Comparison of ENCODE assay signal across 15 cellular contexts in genomic region chr5:530001-530400, GRCh38. TPM values are rescaled to one million over a fixed set of nuclear protein-coding genes. Genes with fewer than 3 reads are reported as not detected.
DNase-seq lines count a peak whose midpoint lies in the region; ATAC-seq and TF ChIP-seq lines count a peak whose summit lies in the region.
"Had no signal": no experiment of that assay in that cellular context is flagged by ENCODE, and none has a peak within 500 bp of the region (broad histone marks: within the 10 kb centered on the region; RNA-seq: fewer than 3 reads in every experiment).

No MANE protein-coding gene starts in this region.

- DNase-seq in NB4 (ENCODE audit: low read depth) (peak; percentile 90), sciatic nerve (ENCODE audit: low spot score) (no peak), spleen (no peak), islet precursor cell (no peak)
- DNase-seq in activated naive CD8-positive, alpha-beta T cell treated with anti-CD3 and anti-CD28 coated beads, Interleukin-2, amount 50 U/mL, for 24 hours = no peak
- no peak for DNase-seq in activated effector memory CD4-positive, alpha-beta T cell treated with anti-CD3 and anti-CD28 coated beads, Interleukin-2, amount 50 U/mL, for 16 hours
- DNase-seq: activated T-cell treated with anti-CD3 and anti-CD28 coated beads for 4 hours; Caco-2; effector CD4-positive, alpha-beta T cell; NCI-H1436; NCI-H524 had no signal

- TF ChIP-seq CTCF in NB4 (IDR thresholded peaks at IDR 0.05; ENCODE audit: low read depth, low read length) = no peak
- TF ChIP-seq CTCF in spleen (IDR thresholded peaks at IDR 0.05 in 8 of 11, conservative IDR thresholded peaks at IDR 0.05 in 3 of 11) = no peak

- H3K4me1 Mint-ChIP-seq in activated naive CD8-positive, alpha-beta T cell treated with anti-CD3 and anti-CD28 coated beads, Interleukin-2, amount 50 U/mL, for 24 hours = peaks cover 35% of the 10 kb centered on the region

- no peak overlapping the region for H3K27ac ChIP-seq in spleen
- H3K27ac ChIP-seq: ascending aorta had no signal

- no peaks in the 10 kb centered on the region for H3K9me3 Mint-ChIP-seq in activated naive CD8-positive, alpha-beta T cell treated with anti-CD3 and anti-CD28 coated beads, Interleukin-2, amount 50 U/mL, for 24 hours
- H3K9me3 Mint-ChIP-seq: neural crest cell had no signal

- H3K27me3 Mint-ChIP-seq in activated naive CD8-positive, alpha-beta T cell treated with anti-CD3 and anti-CD28 coated beads, Interleukin-2, amount 50 U/mL, for 24 hours = peaks cover 53% of the 10 kb centered on the region

- H3K36me3 ChIP-seq in spleen = no peaks in the 10 kb centered on the region
- H3K36me3 ChIP-seq: ascending aorta had no signal

- H3K4me1 ChIP-seq in spleen = peaks cover 23 to 62% (median 47%) of the 10 kb centered on the region in 6 donors
- H3K4me1 ChIP-seq: ascending aorta had no signal

- no peak overlapping the region for H3K27ac Mint-ChIP-seq in activated naive CD8-positive, alpha-beta T cell treated with anti-CD3 and anti-CD28 coated beads, Interleukin-2, amount 50 U/mL, for 24 hours

- no peaks in the 10 kb centered on the region for H3K9me3 ChIP-seq in spleen
- H3K9me3 ChIP-seq: ascending aorta, Caco-2 had no signal

- H3K27me3 ChIP-seq in spleen (replicated peaks in 1 of 7) = peaks cover 3 to 96% (median 88%) of the 10 kb centered on the region in 7 donors

- H3K4me3 Mint-ChIP-seq in activated naive CD8-positive, alpha-beta T cell treated with anti-CD3 and anti-CD28 coated beads, Interleukin-2, amount 50 U/mL, for 24 hours = peak overlapping the region; percentile 3
- H3K4me3 Mint-ChIP-seq: neural crest cell had no signal

- ATAC-seq in GM21529 (IDR thresholded peaks at IDR 0.05; ENCODE audit: unreplicated experiment) (peak; percentile 55), sciatic nerve (peak; percentile 11)
- ATAC-seq in activated naive CD8-positive, alpha-beta T cell treated with anti-CD3 and anti-CD28 coated beads, Interleukin-2, amount 50 U/mL, for 24 hours = no peak
- ATAC-seq: left lobe of liver had no signal

- H3K4me3 ChIP-seq in NB4 (ENCODE audit: low read depth, low read length) (no peak overlapping the region), spleen (no peak overlapping the region)
- H3K4me3 ChIP-seq: ascending aorta had no signal

- H3K36me3 Mint-ChIP-seq in activated naive CD8-positive, alpha-beta T cell treated with anti-CD3 and anti-CD28 coated beads, Interleukin-2, amount 50 U/mL, for 24 hours (ENCODE audit: low read depth) = peaks cover 2% of the 10 kb centered on the region

- intact Hi-C loops in sciatic nerve (cut with DNase I) (no loop called here), spleen (cut with DNase I; ENCODE audit: low total_unique reads) (no loop called here)

- 12 to 23% (median 19%) methylated on average over 1 of the region's 1 CpG for WGBS in spleen, 5 donors

- TF ChIP-seq POLR2A in NB4 (IDR thresholded peaks at IDR 0.05; ENCODE audit: extremely low read depth, insufficient read length) = no peak
- TF ChIP-seq POLR2A in spleen (IDR thresholded peaks at IDR 0.05) = no peak

RNA-seq across cellular contexts. Expression of gene SLC9A3, which starts 5.8 kb away (rescaled TPM):
- total RNA-seq in sciatic nerve = 12.3 TPM
- total RNA-seq in spleen = 1 to 10 TPM; 1.0 to 3.2 (median 1.3) TPM
- polyA plus RNA-seq in spleen = 1 to 10 TPM; 1.5 to 1.8 (median 1.5) TPM
